ENCODE assay signal across 10 cellular contexts in the genomic region with DNA sequence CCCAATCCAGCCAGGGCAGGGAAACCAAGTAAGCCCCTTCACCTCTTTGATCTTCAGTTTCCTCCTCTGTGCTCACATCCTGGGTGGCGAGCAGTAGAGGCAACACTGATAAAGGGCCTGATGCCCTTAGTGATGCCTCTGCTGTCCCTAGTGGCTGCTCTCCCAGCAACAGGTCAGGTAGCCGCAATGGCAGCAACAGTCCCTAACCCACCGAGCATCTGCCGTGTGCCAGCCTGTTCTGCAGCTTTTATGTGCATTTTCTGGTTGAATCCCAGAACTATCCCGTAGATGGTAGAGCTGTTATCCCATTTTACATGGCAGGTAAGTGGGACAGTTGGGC. TPM values are rescaled to one million over a fixed set of nuclear protein-coding genes. Genes with fewer than 3 reads are reported as not detected.
DNase-seq lines count a peak whose midpoint lies in the region; ATAC-seq, FAIRE-seq and TF ChIP-seq lines count a peak whose summit lies in the region.
"Had no signal": no experiment of that assay in that cellular context is flagged by ENCODE, and none has a peak within 500 bp of the region (broad histone marks: within the 10 kb centered on the region; RNA-seq: fewer than 3 reads in every experiment).

No MANE protein-coding gene starts in this region.

- H3K27ac ChIP-seq in PC-9 (no peak overlapping the region), endothelial cell of umbilical vein (ENCODE audit: insufficient read depth, low read depth, low read length) (no peak overlapping the region)

- no peak for DNase-seq in activated naive CD4-positive, alpha-beta T cell treated with anti-CD3 and anti-CD28 coated beads, Interleukin-2, amount 50 U/mL, for 72 hours (ENCODE audit: low spot score in 2 of 2)
- DNase-seq in activated naive CD4-positive, alpha-beta T cell (lab: John Stamatoyannopoulos, UW), result no peak
- no peak for DNase-seq in PC-9
- no peak for DNase-seq in endothelial cell of umbilical vein (ENCODE audit: low read depth, low spot score)
- no peak for DNase-seq in stimulated activated naive CD8-positive, alpha-beta T cell treated with anti-CD3 and anti-CD28 coated beads, Interleukin-15, Interleukin-2, amounts not matched to agents 100 U/mL and 50 U/mL, for 24 hours
- no peak for DNase-seq in NCI-H510A treated with DMSO at 0.1 percent for 48 hours (lab: John Stamatoyannopoulos, UW)
- DNase-seq: activated CD4-positive, alpha-beta T cell treated with anti-CD3 and anti-CD28 coated beads for 4 hours had no signal

- H3K27ac Mint-ChIP-seq in activated naive CD4-positive, alpha-beta T cell treated with anti-CD3 and anti-CD28 coated beads, Interleukin-2, amount 50 U/mL, for 72 hours, result peak overlapping the region; percentile 61 to 72
- H3K27ac Mint-ChIP-seq: dendritic cell treated with granulocyte-macrophage colony-stimulating factor and Interleukin-4, amounts not matched to agents 40 ng/mL and 50 ng/mL, for 4 days had no signal

- H2AFZ ChIP-seq in PC-9 (no peak overlapping the region), endothelial cell of umbilical vein (ENCODE audit: low read depth, low read length) (no peak overlapping the region)

- no peaks in the 10 kb centered on the region for H3K9me2 ChIP-seq in PC-9 (ENCODE audit: insufficient read depth)

- TF ChIP-seq POLR2A in endothelial cell of umbilical vein (IDR thresholded peaks at IDR 0.05; ENCODE audit: low read depth, low read length), result no peak

- peaks cover 0 to 5% of the 10 kb centered on the region in 2 donors for H3K36me3 Mint-ChIP-seq in activated naive CD4-positive, alpha-beta T cell treated with anti-CD3 and anti-CD28 coated beads, Interleukin-2, amount 50 U/mL, for 72 hours

- no peaks in the 10 kb centered on the region for H3K9me1 ChIP-seq in endothelial cell of umbilical vein (replicated peaks; ENCODE audit: control insufficient read depth, extremely low read depth, insufficient read depth, low read length)

- peaks cover 46% of the 10 kb centered on the region; the same call in 1 of the 2 replicates for H3K36me3 ChIP-seq in PC-9 (ENCODE audit: low read depth)
- peaks cover 16 to 44% of the 10 kb centered on the region in 2 experiments for H3K36me3 ChIP-seq in endothelial cell of umbilical vein (ENCODE audit: control insufficient read depth in 2 of 2, extremely low read depth in 1 of 2, insufficient read depth in 2 of 2, low read length in 2 of 2)

- dilution Hi-C loops in endothelial cell of umbilical vein (cut with MboI; ENCODE audit: extremely low pct_ligation_motif_present, low sequenced_read_pairs), result no loop called here

- ATAC-seq in activated naive CD4-positive, alpha-beta T cell treated with anti-CD3 and anti-CD28 coated beads, Interleukin-2, amount 50 U/mL, for 72 hours, result peak; percentile 27 to 66
- peak; percentile 57 for ATAC-seq in stimulated activated naive CD8-positive, alpha-beta T cell treated with anti-CD3 and anti-CD28 coated beads, Interleukin-15, Interleukin-2, amounts not matched to agents 100 U/mL and 50 U/mL, for 24 hours
- ATAC-seq in GM21723 (IDR thresholded peaks at IDR 0.05; ENCODE audit: unreplicated experiment) (no peak), HG02981 (IDR thresholded peaks at IDR 0.05; ENCODE audit: unreplicated experiment) (no peak)

- H3K9me3 Mint-ChIP-seq in activated naive CD4-positive, alpha-beta T cell treated with anti-CD3 and anti-CD28 coated beads, Interleukin-2, amount 50 U/mL, for 72 hours, result no peaks in the 10 kb centered on the region
- H3K9me3 Mint-ChIP-seq: dendritic cell treated with granulocyte-macrophage colony-stimulating factor and Interleukin-4, amounts not matched to agents 40 ng/mL and 50 ng/mL, for 4 days had no signal

- peaks cover 8% of the 10 kb centered on the region; the same call in 1 of the 2 replicates for H4K20me1 ChIP-seq in PC-9 (ENCODE audit: insufficient read depth)
- H4K20me1 ChIP-seq in endothelial cell of umbilical vein (replicated peaks; ENCODE audit: control insufficient read depth, extremely low read depth, insufficient read depth, low read length), result no peaks in the 10 kb centered on the region

- CTCF ChIA-PET in PC-9 (lab: Charles Lee) (no interaction called here), endothelial cell of umbilical vein (lab: Charles Lee) (interaction anchor here (1.5 kb wide), 1 partner anchor 10 kb away, joined by 5 read pairs; no protein-coding TSS in a partner anchor)

- H3K9ac ChIP-seq in endothelial cell of umbilical vein (replicated peaks; ENCODE audit: extremely low read depth, insufficient read depth, low read length), result no peak overlapping the region

- H3K4me3 ChIP-seq in PC-9 (no peak overlapping the region), endothelial cell of umbilical vein (replicated peaks in 1 of 3; ENCODE audit: insufficient read depth in 1 of 3, low read depth in 1 of 3, low read length in 3 of 3) (no peak overlapping the region)

- POLR2A ChIA-PET in PC-9 (lab: Charles Lee; ENCODE audit: unreplicated experiment), result no interaction called here
- POLR2A ChIA-PET in endothelial cell of umbilical vein (lab: Charles Lee), result no interaction called here

- no peaks in the 10 kb centered on the region for H3K27me3 ChIP-seq in PC-9 (ENCODE audit: insufficient read depth, low read depth)
- H3K27me3 ChIP-seq in endothelial cell of umbilical vein (ENCODE audit: control insufficient read depth in 2 of 2, insufficient read depth in 2 of 2, low read length in 2 of 2), result no peaks in the 10 kb centered on the region

- BruUV-seq in PC-9 (replicated peaks; lab: Mats Ljungman, UMichigan), result no TSS peak
- BruUV-seq in endothelial cell of umbilical vein (replicated peaks; lab: Mats Ljungman, UMichigan), result no TSS peak

- peak; percentile 40; the same call in 1 of the 2 replicates for TF ChIP-seq CTCF in PC-9 (conservative IDR thresholded peaks at IDR 0.05)
- peak; percentile 22 to 36 for TF ChIP-seq CTCF in endothelial cell of umbilical vein (IDR thresholded peaks at IDR 0.05; ENCODE audit: extremely low read depth in 1 of 2, insufficient read depth in 1 of 2, low read depth in 1 of 2, low read length in 2 of 2)

- H3K79me2 ChIP-seq in PC-9 (ENCODE audit: low read depth) (peaks cover 16% of the 10 kb centered on the region), endothelial cell of umbilical vein (ENCODE audit: control insufficient read depth, insufficient read depth, low read length) (peaks cover 20% of the 10 kb centered on the region)

- H3K9me3 ChIP-seq in PC-9 (ENCODE audit: insufficient read depth, low read depth), result no peaks in the 10 kb centered on the region
- no peaks in the 10 kb centered on the region for H3K9me3 ChIP-seq in endothelial cell of umbilical vein (replicated peaks; ENCODE audit: control insufficient read depth, insufficient read depth, low read length)

- H3K4me2 ChIP-seq in PC-9 (no peak overlapping the region), endothelial cell of umbilical vein (ENCODE audit: insufficient read depth, low read length) (no peak overlapping the region)

- intact Hi-C loops in PC-9 (cut with micrococcal nuclease; ENCODE audit: unreplicated experiment) (no loop called here), endothelial cell of umbilical vein (cut with micrococcal nuclease) (no loop called here)

- no peak for FAIRE-seq in endothelial cell of umbilical vein (lab: Jason Lieb, UNC)

- H3F3A ChIP-seq in PC-9 (ENCODE audit: insufficient read depth, low read depth), result peaks cover 25% of the 10 kb centered on the region; the same call in 1 of the 2 replicates

- H3K4me1 ChIP-seq in PC-9 (replicated peaks; ENCODE audit: insufficient read depth) (peaks cover 9% of the 10 kb centered on the region; the same call in 1 of the 2 replicates), endothelial cell of umbilical vein (ENCODE audit: control insufficient read depth, extremely low read depth, insufficient read depth, low read length) (peaks cover 8% of the 10 kb centered on the region)

RNA-seq across cellular contexts. Expression of a gene that starts 5.2 kb away (rescaled TPM):
- 10 to 100 TPM; 74.3 to 93.2 TPM for total RNA-seq in activated naive CD4-positive, alpha-beta T cell treated with anti-CD3 and anti-CD28 coated beads, Interleukin-2, amount 50 U/mL, for 72 hours
- 106 and 135 TPM in 2 replicates for total RNA-seq in PC-9 (2021)
- 88.2 and 88.7 TPM in 2 replicates for total RNA-seq in endothelial cell of umbilical vein
- polyA plus RNA-seq in endothelial cell of umbilical vein, result 126 and 153 TPM in 2 replicates
- polyA plus RNA-seq in endothelial cell of umbilical vein (2011; cell fraction: cytosol; rRNA removed), result 95.1 and 111 TPM in 2 replicates
- polyA plus RNA-seq in endothelial cell of umbilical vein (2011; cell fraction: nucleus; rRNA removed), result 143 and 176 TPM in 2 replicates
- 53.3 and 68.2 TPM in 2 replicates for polyA plus RNA-seq in endothelial cell of umbilical vein (2012)
- polyA minus RNA-seq in endothelial cell of umbilical vein, result 50.9 and 74.3 TPM in 2 replicates
- 57.2 TPM for polyA minus RNA-seq in endothelial cell of umbilical vein (2011; cell fraction: cytosol; rRNA and poly(A)+ RNA removed)
- 38.2 and 51.4 TPM in 2 replicates for polyA minus RNA-seq in endothelial cell of umbilical vein (2011; cell fraction: nucleus; rRNA and poly(A)+ RNA removed)

RNA-seq across cellular contexts. Expression of a gene that starts 28.0 kb away (rescaled TPM):
- 10 to 100 TPM; 66.6 to 90.4 TPM for total RNA-seq in activated naive CD4-positive, alpha-beta T cell treated with anti-CD3 and anti-CD28 coated beads, Interleukin-2, amount 50 U/mL, for 72 hours
- total RNA-seq in PC-9 (2021), result 455 and 553 TPM in 2 replicates
- total RNA-seq in endothelial cell of umbilical vein, result 120 and 121 TPM in 2 replicates
- polyA plus RNA-seq in endothelial cell of umbilical vein, result 209 and 225 TPM in 2 replicates
- polyA plus RNA-seq in endothelial cell of umbilical vein (2011; cell fraction: cytosol; rRNA removed), result 92.6 and 135 TPM in 2 replicates
- polyA plus RNA-seq in endothelial cell of umbilical vein (2011; cell fraction: nucleus; rRNA removed), result 799 and 904 TPM in 2 replicates
- polyA plus RNA-seq in endothelial cell of umbilical vein (2012), result 108 and 232 TPM in 2 replicates
- 44.1 and 70.6 TPM in 2 replicates for polyA minus RNA-seq in endothelial cell of umbilical vein
- 8.5 TPM for polyA minus RNA-seq in endothelial cell of umbilical vein (2011; cell fraction: cytosol; rRNA and poly(A)+ RNA removed)
- 104 and 152 TPM in 2 replicates for polyA minus RNA-seq in endothelial cell of umbilical vein (2011; cell fraction: nucleus; rRNA and poly(A)+ RNA removed)

RNA-seq across cellular contexts. Expression of a gene that starts 31.3 kb away (rescaled TPM):
- over 10,000 TPM in 1 of 2 donors, 1,000 to 10,000 TPM in 1; 7,127 to 16,609 TPM for total RNA-seq in activated naive CD4-positive, alpha-beta T cell treated with anti-CD3 and anti-CD28 coated beads, Interleukin-2, amount 50 U/mL, for 72 hours
- total RNA-seq in PC-9 (2021), result 6,494 and 7,852 TPM in 2 replicates
- total RNA-seq in endothelial cell of umbilical vein, result 7,529 and 7,700 TPM in 2 replicates
- polyA plus RNA-seq in endothelial cell of umbilical vein, result 394 and 491 TPM in 2 replicates
- 47.1 and 87.3 TPM in 2 replicates for polyA plus RNA-seq in endothelial cell of umbilical vein (2011; cell fraction: cytosol; rRNA removed)
- 5,514 and 5,703 TPM in 2 replicates for polyA plus RNA-seq in endothelial cell of umbilical vein (2011; cell fraction: nucleus; rRNA removed)
- polyA plus RNA-seq in endothelial cell of umbilical vein (2012), result 638 and 920 TPM in 2 replicates
- polyA minus RNA-seq in endothelial cell of umbilical vein, result 8,330 and 9,132 TPM in 2 replicates
- 1,996 TPM for polyA minus RNA-seq in endothelial cell of umbilical vein (2011; cell fraction: cytosol; rRNA and poly(A)+ RNA removed)
- 28,697 and 33,573 TPM in 2 replicates for polyA minus RNA-seq in endothelial cell of umbilical vein (2011; cell fraction: nucleus; rRNA and poly(A)+ RNA removed)

RNA-seq across cellular contexts. Expression of a gene that starts 40.1 kb away (rescaled TPM):
- total RNA-seq in activated naive CD4-positive, alpha-beta T cell treated with anti-CD3 and anti-CD28 coated beads, Interleukin-2, amount 50 U/mL, for 72 hours, result 10 to 100 TPM; 35.9 to 44.3 TPM
- 51.4 and 53.5 TPM in 2 replicates for total RNA-seq in PC-9 (2021)
- 40.8 and 46.9 TPM in 2 replicates for total RNA-seq in endothelial cell of umbilical vein
- 96.2 and 96.7 TPM in 2 replicates for polyA plus RNA-seq in endothelial cell of umbilical vein
- 73.6 and 74.5 TPM in 2 replicates for polyA plus RNA-seq in endothelial cell of umbilical vein (2011; cell fraction: cytosol; rRNA removed)
- 50.6 TPM in 2 replicates for polyA plus RNA-seq in endothelial cell of umbilical vein (2011; cell fraction: nucleus; rRNA removed)
- 93.2 and 99.8 TPM in 2 replicates for polyA plus RNA-seq in endothelial cell of umbilical vein (2012)
- 11.3 and 14.6 TPM in 2 replicates for polyA minus RNA-seq in endothelial cell of umbilical vein
- polyA minus RNA-seq in endothelial cell of umbilical vein (2011; cell fraction: cytosol; rRNA and poly(A)+ RNA removed), result 27.7 TPM
- 14.4 and 33.5 TPM in 2 replicates for polyA minus RNA-seq in endothelial cell of umbilical vein (2011; cell fraction: nucleus; rRNA and poly(A)+ RNA removed)

RNA-seq across cellular contexts. Expression of a gene that starts 42.2 kb away (rescaled TPM):
- 10 to 100 TPM; 32.6 to 47.1 TPM for total RNA-seq in activated naive CD4-positive, alpha-beta T cell treated with anti-CD3 and anti-CD28 coated beads, Interleukin-2, amount 50 U/mL, for 72 hours
- total RNA-seq in PC-9 (2021), result 51.7 and 53.3 TPM in 2 replicates
- 63.1 and 63.8 TPM in 2 replicates for total RNA-seq in endothelial cell of umbilical vein
- 153 and 193 TPM in 2 replicates for polyA plus RNA-seq in endothelial cell of umbilical vein
- 57.2 and 80.4 TPM in 2 replicates for polyA plus RNA-seq in endothelial cell of umbilical vein (2011; cell fraction: cytosol; rRNA removed)
- polyA plus RNA-seq in endothelial cell of umbilical vein (2011; cell fraction: nucleus; rRNA removed), result 31.0 and 31.4 TPM in 2 replicates
- polyA plus RNA-seq in endothelial cell of umbilical vein (2012), result 44.3 and 64.1 TPM in 2 replicates
- 30.8 and 35.3 TPM in 2 replicates for polyA minus RNA-seq in endothelial cell of umbilical vein
- polyA minus RNA-seq in endothelial cell of umbilical vein (2011; cell fraction: cytosol; rRNA and poly(A)+ RNA removed), result 10.7 TPM
- 15.6 and 20.3 TPM in 2 replicates for polyA minus RNA-seq in endothelial cell of umbilical vein (2011; cell fraction: nucleus; rRNA and poly(A)+ RNA removed)

Comparison
In these comparisons a context has a peak if more than half of its experiments do, and no peak if none do; other contexts are left out.
1. ATAC-seq: peak in activated naive CD4-positive, alpha-beta T cell treated with anti-CD3 and anti-CD28 coated beads, Interleukin-2, amount 50 U/mL, for 72 hours (2 of 2) and stimulated activated naive CD8-positive, alpha-beta T cell treated with anti-CD3 and anti-CD28 coated beads, Interleukin-15, Interleukin-2, amounts not matched to agents 100 U/mL and 50 U/mL, for 24 hours (single experiment); none in GM21723 (single experiment) and HG02981 (single experiment).